Comparison of ENCODE assay signal across 9 cellular contexts in genomic region chr4:24557036-24558022, GRCh38. TPM values are rescaled to one million over a fixed set of nuclear protein-coding genes. Genes with fewer than 3 reads are reported as not detected.
DNase-seq lines count a peak whose midpoint lies in the region; ATAC-seq, FAIRE-seq and TF ChIP-seq lines count a peak whose summit lies in the region.
"Had no signal": no experiment of that assay in that cellular context is flagged by ENCODE, and none has a peak within 500 bp of the region (broad histone marks: within the 10 kb centered on the region; RNA-seq: fewer than 3 reads in every experiment).

No MANE protein-coding gene starts in this region.

- H3K4me1 ChIP-seq in Karpas-422 (ENCODE audit: low read length) (peaks cover 30% of the 10 kb centered on the region), K562 (replicated peaks in 1 of 2; ENCODE audit: control insufficient read depth in 2 of 2, insufficient read depth in 2 of 2, low read length in 2 of 2) (peaks cover 0 to 4% of the 10 kb centered on the region in 2 experiments; a peak in 3 of 5 replicates), mucosa of descending colon (ENCODE audit: low read depth) (peaks cover 12% of the 10 kb centered on the region)

- in situ Hi-C loops in G401 (cut with HindIII; ENCODE audit: low sequenced_read_pairs) = no loop called here
- in situ Hi-C loops in K562 (cut with MboI) = no loop called here

- no peaks in the 10 kb centered on the region for H3K9me3 ChIP-seq in Karpas-422 (ENCODE audit: low read length)
- H3K9me3 ChIP-seq in K562 (replicated peaks; ENCODE audit: control insufficient read depth, insufficient read depth, low read depth, low read length) = no peaks in the 10 kb centered on the region
- H3K9me3 ChIP-seq in mucosa of descending colon = no peaks in the 10 kb centered on the region

- ATAC-seq in K562 (no peak; the same call in 1 of the 3 replicates), mucosa of descending colon (peak; percentile 82), HG02588 (IDR thresholded peaks at IDR 0.05; ENCODE audit: unreplicated experiment) (no peak), HG02759 (IDR thresholded peaks at IDR 0.05; ENCODE audit: unreplicated experiment) (no peak), HG02840 (IDR thresholded peaks at IDR 0.05; ENCODE audit: low FRiP score, unreplicated experiment) (no peak)

- CTCF ChIA-PET in K562 (lab: Yijun Ruan, JAX; ENCODE audit: low intra/inter-chr PET ratio) = no interaction called here

- H2AFZ ChIP-seq in Karpas-422 (ENCODE audit: low read length) (no peak overlapping the region), K562 (ENCODE audit: low read depth, low read length) (no peak overlapping the region)

- H3K9ac ChIP-seq in Karpas-422 (ENCODE audit: low read length) = no peak overlapping the region
- no peak overlapping the region for H3K9ac ChIP-seq in K562 (ENCODE audit: insufficient read depth in 1 of 2, low read depth in 2 of 2, low read length in 2 of 2)

- H4K20me1 ChIP-seq in Karpas-422 (ENCODE audit: insufficient read depth, low read depth, low read length) (peaks cover 74% of the 10 kb centered on the region), K562 (replicated peaks; ENCODE audit: control insufficient read depth, insufficient read depth, low read length) (peaks cover 57% of the 10 kb centered on the region)

- POLR2A ChIA-PET in K562 (lab: Yijun Ruan, JAX) = interaction anchor here (0.7 to 2.4 kb wide), 5 partner anchors 10 to 28 kb away, joined by 3 to 7 read pairs (median 5); partner anchors contain the start of gene DHX15

- no peak overlapping the region for H3K4me3 ChIP-seq in Karpas-422 (ENCODE audit: low read length)
- no peak overlapping the region for H3K4me3 ChIP-seq in K562
- H3K4me3 ChIP-seq in mucosa of descending colon = no peak overlapping the region

- H3K27ac ChIP-seq in Karpas-422 (ENCODE audit: low read length) (no peak overlapping the region), K562 (ENCODE audit: extremely low read depth, low read depth, low read length) (no peak overlapping the region)

- TF ChIP-seq RAD21 in K562 (CRISPR knock-in tag; conservative IDR thresholded peaks at IDR 0.05 in 1 of 2, IDR thresholded peaks at IDR 0.05 in 1 of 2) = no peak

- H3K79me2 ChIP-seq in Karpas-422 (ENCODE audit: low read length) (peaks cover 98% of the 10 kb centered on the region), K562 (ENCODE audit: control insufficient read depth, insufficient read depth, low read length) (peaks cover 99% of the 10 kb centered on the region)

- no peaks in the 10 kb centered on the region for H3K27me3 ChIP-seq in Karpas-422 (ENCODE audit: low read length)
- H3K27me3 ChIP-seq in K562 (ENCODE audit: control insufficient read depth in 2 of 2, insufficient read depth in 2 of 2, low read length in 2 of 2) = no peaks in the 10 kb centered on the region

- peak; percentile 75 for DNase-seq in G401 (ENCODE audit: low spot score)
- no peak for DNase-seq in Karpas-422
- DNase-seq in K562 (ENCODE audit: extremely low read depth in 1 of 4, low spot score in 3 of 4) = no peak
- DNase-seq in mucosa of descending colon = no peak
- no peak for DNase-seq in cortex of kidney (lab: John Stamatoyannopoulos, UW)
- DNase-seq: NCI-H510A treated with DMSO at 0.1 percent for 48 hours had no signal

- 55% methylated on average over 7 of the region's 8 CpGs for WGBS in K562 (ENCODE audit: insufficient coverage, low coverage, missing lambda C conversion rate)

- no peak for TF ChIP-seq CTCF in K562 (IDR thresholded peaks at IDR 0.05 in 2 of 3, conservative IDR thresholded peaks at IDR 0.05 in 1 of 3; ENCODE audit: insufficient read depth in 2 of 3, low read depth in 1 of 3, low read length in 3 of 3)
- no peak for TF ChIP-seq CTCF in mucosa of descending colon (IDR thresholded peaks at IDR 0.05)

- intact Hi-C loops in K562 (cut with micrococcal nuclease) (no loop called here), mucosa of descending colon (cut with DNase I, micrococcal nuclease) (no loop called here)

- H3K9me1 ChIP-seq in K562 (ENCODE audit: control insufficient read depth, insufficient read depth, low read length) = no peaks in the 10 kb centered on the region

- no peak for TF ChIP-seq EP300 in K562 (IDR thresholded peaks at IDR 0.05; ENCODE audit: low read length)

- no peaks in the 10 kb centered on the region for H3K9me2 ChIP-seq in Karpas-422 (replicated peaks; ENCODE audit: insufficient read depth, low read length)

- BruUV-seq in K562 (replicated peaks; lab: Mats Ljungman, UMichigan) = no TSS peak

- TF ChIP-seq POLR2A in K562 (conservative IDR thresholded peaks at IDR 0.05) = no peak

- FAIRE-seq in K562 (lab: Jason Lieb, UNC) = no peak

- peaks cover 67% of the 10 kb centered on the region for H3K36me3 ChIP-seq in Karpas-422 (ENCODE audit: insufficient read depth, low read length)
- H3K36me3 ChIP-seq in K562 (ENCODE audit: control insufficient read depth, insufficient read depth, low read length) = peaks cover 87% of the 10 kb centered on the region
- no peaks in the 10 kb centered on the region for H3K36me3 ChIP-seq in mucosa of descending colon (ENCODE audit: low read depth)

- H3K4me2 ChIP-seq in Karpas-422 (ENCODE audit: low read depth, low read length, poor library complexity, severe bottlenecking) (peak overlapping the region; percentile 23), K562 (ENCODE audit: insufficient read depth, low read length) (no peak overlapping the region)

TF ChIP-seq in K562, 482 proteins besides CTCF, POLR2A, EP300 and RAD21 (continues in another document):
- TF ChIP-seq CBFA2T3 (IDR thresholded peaks at IDR 0.05) (0 out of 2 replicates have a peak, but pooled peaks have one; percentile 22), ZNF584 (CRISPR knock-in tag; IDR thresholded peaks at IDR 0.05; ENCODE audit: low read depth) (peak; percentile 46; the same call in 1 of the 2 replicates), ZNF76 (CRISPR knock-in tag; IDR thresholded peaks at IDR 0.05; ENCODE audit: borderline replicate concordance) (no peak), ZNF133 (CRISPR knock-in tag; IDR thresholded peaks at IDR 0.05) (no peak), ZNF174 (CRISPR knock-in tag; IDR thresholded peaks at IDR 0.05) (no peak), ZBTB34 (CRISPR knock-in tag; IDR thresholded peaks at IDR 0.05) (no peak), GATAD2A (IDR thresholded peaks at IDR 0.05) (no peak), KAT7 (CRISPR knock-in tag; IDR thresholded peaks at IDR 0.05; ENCODE audit: borderline replicate concordance) (no peak), GTF2B (IDR thresholded peaks at IDR 0.05; ENCODE audit: extremely low read depth, insufficient read length) (no peak), ZFP91 (CRISPR knock-in tag; IDR thresholded peaks at IDR 0.05) (no peak), RBM39 (optimal IDR thresholded peaks at IDR 0.05; ENCODE audit: low read depth, low read length) (no peak)

RNA-seq across cellular contexts. Expression of gene DHX15, which starts 27.0 kb away (rescaled TPM):
- total RNA-seq in G401 (2014; rRNA removed; shearing (Covaris generic)) = 222 and 251 TPM in 2 replicates
- 109 and 189 TPM in 2 replicates for total RNA-seq in Karpas-422 (2014; rRNA removed; shearing (Covaris generic); ENCODE audit: low replicate concordance)
- 149 and 483 TPM in 2 replicates for total RNA-seq in K562 (2011; cell fraction: chromatin; rRNA removed; ENCODE audit: low replicate concordance)
- total RNA-seq in K562 (2011; cell fraction: nucleolus; rRNA removed) = 76.7 and 115 TPM in 2 replicates
- total RNA-seq in K562 (2011; cell fraction: nucleoplasm; rRNA removed) = 182 and 282 TPM in 2 replicates
- total RNA-seq in K562 (2014; rRNA removed) (165 and 237 TPM in 2 replicates), K562 (2014; rRNA removed; fragmentation: Illumina TruSeq; extraction: Trizol) (287 and 313 TPM in 2 replicates), K562 (2015; rRNA removed; fragmentation: Illumina TruSeq; extraction: Trizol) (232 and 259 TPM in 2 replicates), K562 (2021) (179 and 189 TPM in 2 replicates), mucosa of descending colon (100 to 1,000 TPM; 118 to 136 (median 135) TPM)
- polyA plus RNA-seq in K562 (2011; rRNA removed) (225 and 281 TPM in 2 replicates), K562 (2014; fragmentation: Illumina TruSeq; extraction: Trizol) (200 and 208 TPM in 2 replicates), K562 (2014; fragmentation: Nextera tagmentation; extraction: Ambion mirVana) (100 to 1,000 TPM; 177 to 240 TPM), K562 (2014; rRNA removed) (176 and 208 TPM in 2 replicates)
- polyA plus RNA-seq in K562 (2011; cell fraction: cytosol; rRNA removed) = 64.0 and 122 TPM in 2 replicates
- polyA plus RNA-seq in K562 (2011; cell fraction: nucleus; rRNA removed) = 258 and 370 TPM in 2 replicates
- 97.1 and 136 TPM in 2 replicates for polyA plus RNA-seq in K562 (2012)
- 408 and 460 TPM in 2 replicates for polyA minus RNA-seq in K562 (2011; rRNA and poly(A)+ RNA removed)
- polyA minus RNA-seq in K562 (2011; cell fraction: cytosol; rRNA and poly(A)+ RNA removed) = 78.3 and 119 TPM in 2 replicates
- polyA minus RNA-seq in K562 (2011; cell fraction: nucleus; rRNA and poly(A)+ RNA removed) = 251 and 412 TPM in 2 replicates
